ENCODE assay signal across 1 cellular context in genomic region chr11:65109231-65110198, GRCh38.
TF ChIP-seq lines count a peak whose summit lies in the region.

No MANE protein-coding gene starts in this region.

TF ChIP-seq in HepG2, 621 proteins besides CTCF, POLR2A, EP300 and RAD21:
- TF ChIP-seq ZMAT3 (CRISPR knock-in tag; conservative IDR thresholded peaks at IDR 0.05) (no peak), POLR2AphosphoS2 (IDR thresholded peaks at IDR 0.05; ENCODE audit: low read depth, low read length) (0 out of 2 replicates have a peak, but pooled peaks have one; percentile 45), ETS1 (CRISPR knock-in tag; IDR thresholded peaks at IDR 0.05) (no peak), ZNF775 (CRISPR knock-in tag; IDR thresholded peaks at IDR 0.05; ENCODE audit: borderline replicate concordance) (no peak), GABPA (IDR thresholded peaks at IDR 0.05; ENCODE audit: low read depth, low read length) (no peak), GABPA (CRISPR knock-in tag; IDR thresholded peaks at IDR 0.05; ENCODE audit: low read depth) (no peak), HNF4A (CRISPR knock-in tag; IDR thresholded peaks at IDR 0.05) (no peak), SMYD3 (CRISPR knock-in tag; IDR thresholded peaks at IDR 0.05) (no peak), AGO2 (optimal IDR thresholded peaks at IDR 0.05; ENCODE audit: low read depth, low read length) (peak; percentile 87), NFIC (IDR thresholded peaks at IDR 0.05; ENCODE audit: low read length) (no peak), NFE2L1 (CRISPR knock-in tag; IDR thresholded peaks at IDR 0.05; ENCODE audit: borderline replicate concordance) (no peak), TCF7L2 (IDR thresholded peaks at IDR 0.05; ENCODE audit: low read depth, low read length) (no peak), HMGXB3 (CRISPR knock-in tag; IDR thresholded peaks at IDR 0.05; ENCODE audit: borderline replicate concordance) (no peak), RBAK (CRISPR knock-in tag; IDR thresholded peaks at IDR 0.05) (no peak), ZNF816 (CRISPR knock-in tag; IDR thresholded peaks at IDR 0.05; ENCODE audit: borderline replicate concordance) (no peak), KDM2A (CRISPR knock-in tag; IDR thresholded peaks at IDR 0.05; ENCODE audit: borderline replicate concordance, low read depth) (0 out of 2 replicates have a peak, but pooled peaks have one; percentile 9), CBX5 (CRISPR knock-in tag; IDR thresholded peaks at IDR 0.05; ENCODE audit: borderline replicate concordance) (no peak), ETV5 (CRISPR knock-in tag; IDR thresholded peaks at IDR 0.05; ENCODE audit: borderline replicate concordance) (0 out of 2 replicates have a peak, but pooled peaks have one; percentile 2)
